Comparison of ENCODE assay signal across 24 cellular contexts in the genomic region with DNA sequence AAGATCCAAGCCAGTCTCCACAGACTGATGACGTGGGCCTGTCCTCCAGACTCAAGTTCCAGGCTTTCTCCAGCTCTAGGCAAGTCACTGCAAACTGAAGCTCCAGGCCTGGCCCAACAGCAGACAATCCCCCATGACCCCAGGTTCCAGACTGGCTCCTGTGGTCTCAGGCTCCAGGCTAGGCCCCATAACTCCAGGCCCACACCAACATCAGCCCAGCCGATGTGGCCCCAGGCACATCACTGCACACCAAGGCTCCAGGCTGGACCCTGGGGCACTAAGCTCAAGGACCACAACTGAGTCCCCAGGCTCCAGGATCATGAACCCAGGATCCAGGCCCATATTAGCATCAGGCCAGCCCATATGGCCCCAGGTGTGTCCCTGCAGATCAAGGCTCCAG.
"Had no signal": no experiment of that assay in that cellular context is flagged by ENCODE, and none has a peak within 500 bp of the region (broad histone marks: within the 10 kb centered on the region; RNA-seq: fewer than 3 reads in every experiment).

No MANE protein-coding gene starts in this region.

- H3K4me1 ChIP-seq: SJCRH30 had no signal

- H3K4me1 Mint-ChIP-seq: IgD-negative memory B cell had no signal

- H3K27me3 ChIP-seq: SJCRH30 had no signal

- DNase-seq: Kasumi-1, MM.1S, NCI-H1092 treated with DMSO at 0.1 percent for 48 hours, NCI-H1436, NCI-H187, NCI-H2029, NCI-H2081 treated with DMSO at 0.1 percent for 48 hours, NCI-H2171, NCI-H226, NCI-H446, NCI-H510A, NCI-H524 treated with DMSO at 0.1 percent for 48 hours, NCI-H69, NCI-H774, SHP77 treated with DMSO at 0.1 percent for 48 hours, SJCRH30 had no signal

- H3K27ac ChIP-seq: KMS-11, RWPE1, SJCRH30 had no signal

- H3K36me3 ChIP-seq: SJCRH30 had no signal

- H3K27ac Mint-ChIP-seq: IgD-negative memory B cell had no signal

- H3K9me3 ChIP-seq: SJCRH30 had no signal

- ATAC-seq: HepG2, K562, Right ventricle myocardium inferior, SK-N-SH treated with all-trans-retinoic acid at 6 μM for 48 hours had no signal

- H3K36me3 Mint-ChIP-seq: IgD-negative memory B cell had no signal

- H3K27me3 Mint-ChIP-seq: IgD-negative memory B cell had no signal

- H3K4me3 Mint-ChIP-seq: IgD-negative memory B cell had no signal

- H3K4me3 ChIP-seq: K562, SJCRH30 had no signal

- FAIRE-seq: HepG2, K562, RCC 7860 had no signal
